In genomic region chr6:29845405-29846006, GRCh38 we compare ENCODE assay signal across 1 cellular context.
TF ChIP-seq lines count a peak whose summit lies in the region.

No MANE protein-coding gene starts in this region.

TF ChIP-seq in GM12878, 131 proteins besides CTCF, POLR2A, EP300 and RAD21 (continued from another document and continues in another):
- TF ChIP-seq ZNF592 (IDR thresholded peaks at IDR 0.05), result no peak
- no peak for TF ChIP-seq TCF12 (IDR thresholded peaks at IDR 0.05; ENCODE audit: low read depth, low read length)
- no peak for TF ChIP-seq CHD1 (IDR thresholded peaks at IDR 0.05; ENCODE audit: low read depth, low read length)
- TF ChIP-seq USF2 (IDR thresholded peaks at IDR 0.05; ENCODE audit: borderline replicate concordance, low read depth, low read length), result no peak
- TF ChIP-seq ASH2L (IDR thresholded peaks at IDR 0.05; ENCODE audit: borderline replicate concordance, low read depth), result no peak
- TF ChIP-seq JUNB (IDR thresholded peaks at IDR 0.05), result peak; percentile 56; the same call in 1 of the 2 replicates
- no peak for TF ChIP-seq HCFC1 (IDR thresholded peaks at IDR 0.05; ENCODE audit: low read length)
- peak; percentile 54 for TF ChIP-seq BCL3 (IDR thresholded peaks at IDR 0.05; ENCODE audit: borderline replicate concordance, insufficient read depth, low read depth, low read length, poor library complexity, severe bottlenecking)
- TF ChIP-seq CREM (IDR thresholded peaks at IDR 0.05; ENCODE audit: low read depth), result no peak
- TF ChIP-seq SREBF2 (IDR thresholded peaks at IDR 0.05; ENCODE audit: low read length), result no peak
- TF ChIP-seq CHD4 (IDR thresholded peaks at IDR 0.05), result no peak
- TF ChIP-seq NFIC (IDR thresholded peaks at IDR 0.05; ENCODE audit: low read depth, low read length), result no peak
- 0 out of 2 replicates have a peak, but pooled peaks have one; percentile 21 for TF ChIP-seq ATF7 (IDR thresholded peaks at IDR 0.05; ENCODE audit: low read depth)
- TF ChIP-seq ZBTB33 (IDR thresholded peaks at IDR 0.05), result no peak
- no peak for TF ChIP-seq ZSCAN29 (IDR thresholded peaks at IDR 0.05)
- TF ChIP-seq ETV6 (conservative IDR thresholded peaks at IDR 0.05 in 1 of 2, IDR thresholded peaks at IDR 0.05 in 1 of 2; ENCODE audit: borderline replicate concordance in 1 of 2, low read depth in 1 of 2), result no peak
- TF ChIP-seq RFX5 (IDR thresholded peaks at IDR 0.05; ENCODE audit: low read depth, low read length), result no peak
- no peak for TF ChIP-seq PAX5 (IDR thresholded peaks at IDR 0.05; ENCODE audit: borderline replicate concordance, low read depth, low read length)
- TF ChIP-seq EED (IDR thresholded peaks at IDR 0.05; ENCODE audit: low read depth), result 0 out of 2 replicates have a peak, but pooled peaks have one; percentile 13
- TF ChIP-seq ZNF217 (IDR thresholded peaks at IDR 0.05), result no peak
- TF ChIP-seq YBX1 (IDR thresholded peaks at IDR 0.05), result no peak
- TF ChIP-seq SMC3 (IDR thresholded peaks at IDR 0.05; ENCODE audit: borderline replicate concordance, low read length), result no peak
- TF ChIP-seq IRF4 (IDR thresholded peaks at IDR 0.05; ENCODE audit: low read depth, low read length), result no peak
- peak in 1 of 2 experiments; percentile 11; a peak in 1 of 4 replicates for TF ChIP-seq BHLHE40 (IDR thresholded peaks at IDR 0.05; ENCODE audit: borderline replicate concordance in 1 of 2, low read depth in 2 of 2, low read length in 1 of 2)
- TF ChIP-seq HSF1 (IDR thresholded peaks at IDR 0.05; ENCODE audit: low read depth, low read length), result no peak
- TF ChIP-seq PRDM15 (CRISPR knock-in tag; IDR thresholded peaks at IDR 0.05), result no peak
- TF ChIP-seq RELB (IDR thresholded peaks at IDR 0.05; ENCODE audit: low read depth), result no peak
- no peak for TF ChIP-seq ELK1 (IDR thresholded peaks at IDR 0.05; ENCODE audit: low read depth, low read length)
- peak; percentile 35; the same call in 1 of the 2 replicates for TF ChIP-seq ATF2 (IDR thresholded peaks at IDR 0.05; ENCODE audit: low read length)
- TF ChIP-seq ZBTB40 (IDR thresholded peaks at IDR 0.05; ENCODE audit: borderline replicate concordance), result no peak
- TF ChIP-seq SRF (IDR thresholded peaks at IDR 0.05; ENCODE audit: low read depth in 2 of 2, low read length in 2 of 2), result no peak
